1 cellular context compared by ENCODE assay signal in genomic region chr9:110278080-110278707, GRCh38.
TF ChIP-seq lines count a peak whose summit lies in the region.

No MANE protein-coding gene starts in this region.

TF ChIP-seq in HCT116, 20 proteins besides CTCF, POLR2A, EP300 and RAD21:
- TF ChIP-seq ZFX (IDR thresholded peaks at IDR 0.05) = no peak
- TF ChIP-seq ATF3 (IDR thresholded peaks at IDR 0.05) = no peak
- TF ChIP-seq CBX3 (IDR thresholded peaks at IDR 0.05; ENCODE audit: low read depth) = peak; percentile 30
- no peak for TF ChIP-seq ELF1 (IDR thresholded peaks at IDR 0.05; ENCODE audit: borderline replicate concordance, low read depth)
- peak; percentile 23; the same call in 1 of the 2 replicates for TF ChIP-seq POLR2AphosphoS5 (IDR thresholded peaks at IDR 0.05; ENCODE audit: low read depth, low read length)
- TF ChIP-seq REST (IDR thresholded peaks at IDR 0.05; ENCODE audit: low read depth) = no peak
- peak; percentile 46; the same call in 1 of the 2 replicates for TF ChIP-seq MAX (IDR thresholded peaks at IDR 0.05)
- peak; percentile 50; the same call in 1 of the 2 replicates for TF ChIP-seq EGR1 (IDR thresholded peaks at IDR 0.05; ENCODE audit: low read depth)
- no peak for TF ChIP-seq ZBTB33 (IDR thresholded peaks at IDR 0.05; ENCODE audit: extremely low read depth, insufficient replicate concordance, low read length)
- peak; percentile 83 for TF ChIP-seq SP1 (IDR thresholded peaks at IDR 0.05; ENCODE audit: low read depth)
- peak; percentile 68; the same call in 1 of the 2 replicates for TF ChIP-seq SRF (IDR thresholded peaks at IDR 0.05; ENCODE audit: low read depth)
- TF ChIP-seq EZH2 (IDR thresholded peaks at IDR 0.05) = no peak
- peak; percentile 98 for TF ChIP-seq FOSL1 (IDR thresholded peaks at IDR 0.05; ENCODE audit: low read depth)
- TF ChIP-seq ZNF274 (IDR thresholded peaks at IDR 0.05; ENCODE audit: low read depth, low read length) = no peak
- peak; percentile 91 for TF ChIP-seq JUND (IDR thresholded peaks at IDR 0.05)
- peak; percentile 63 for TF ChIP-seq TCF7L2 (IDR thresholded peaks at IDR 0.05; ENCODE audit: borderline replicate concordance, extremely low read depth, insufficient read depth, insufficient read length)
- no peak for TF ChIP-seq SIN3A (IDR thresholded peaks at IDR 0.05; ENCODE audit: low read depth)
- no peak for TF ChIP-seq EZH2phosphoT487 (IDR thresholded peaks at IDR 0.05; ENCODE audit: borderline replicate concordance)
- no peak for TF ChIP-seq YY1 (IDR thresholded peaks at IDR 0.05; ENCODE audit: extremely low read depth, insufficient replicate concordance, low read depth, low read length)
- peak; percentile 70 for TF ChIP-seq CEBPB (IDR thresholded peaks at IDR 0.05; ENCODE audit: low read depth)
